In the genomic region with DNA sequence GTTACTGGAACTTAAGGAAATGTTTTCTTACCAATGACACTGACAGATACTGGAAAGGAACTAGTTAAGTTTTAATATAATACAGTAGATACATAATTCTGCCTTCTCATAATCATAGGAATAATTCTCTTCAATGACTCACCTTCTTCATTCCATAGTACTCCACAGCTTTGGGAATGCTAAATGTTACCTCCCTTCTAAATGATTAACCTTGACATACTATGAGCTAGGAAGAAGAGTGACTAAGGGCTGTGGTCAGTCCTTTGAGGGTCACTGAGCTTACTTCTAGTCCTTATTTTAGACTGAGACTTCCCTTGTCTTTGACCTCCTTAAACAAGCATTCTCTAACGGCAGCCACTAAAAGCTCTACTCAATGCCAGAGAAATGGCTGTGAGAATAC, we compare ENCODE assay signal across 13 cellular contexts.
DNase-seq lines count a peak whose midpoint lies in the region; ATAC-seq and TF ChIP-seq lines count a peak whose summit lies in the region.
"Had no signal": no experiment of that assay in that cellular context is flagged by ENCODE, and none has a peak within 500 bp of the region (broad histone marks: within the 10 kb centered on the region; RNA-seq: fewer than 3 reads in every experiment).

No MANE protein-coding gene starts in this region.

- intact Hi-C loops in PC-3 (cut with micrococcal nuclease) (no loop called here), natural killer cell (cut with micrococcal nuclease) (no loop called here)

- no peaks in the 10 kb centered on the region for H3K9me3 Mint-ChIP-seq in natural killer cell
- H3K9me3 Mint-ChIP-seq: stimulated activated naive CD8-positive, alpha-beta T cell treated with anti-CD3 and anti-CD28 coated beads, Interleukin-15, amount 100 ng/mL, for 72 hours had no signal

- TF ChIP-seq CTCF in PC-3 (conservative IDR thresholded peaks at IDR 0.05; ENCODE audit: low read depth, low read length) (no peak), omental fat pad (IDR thresholded peaks at IDR 0.05) (no peak), natural killer cell (IDR thresholded peaks at IDR 0.05) (no peak)

- H3K36me3 Mint-ChIP-seq in natural killer cell: no peaks in the 10 kb centered on the region

- H3K9me2 ChIP-seq in PC-3 (replicated peaks; ENCODE audit: low read length): no peaks in the 10 kb centered on the region

- H3K4me1 ChIP-seq in PC-3 (ENCODE audit: insufficient read depth, low read length): peaks cover 12% of the 10 kb centered on the region
- H3K4me1 ChIP-seq in effector memory CD4-positive, alpha-beta T cell (ENCODE audit: control insufficient read depth, insufficient read depth, low read length, poor library complexity, severe bottlenecking): no peaks in the 10 kb centered on the region
- H3K4me1 ChIP-seq: prostate gland had no signal

- H3K27ac ChIP-seq in PC-3 (ENCODE audit: low read length): peak overlapping the region; percentile 8
- no peak overlapping the region for H3K27ac ChIP-seq in effector memory CD4-positive, alpha-beta T cell (ENCODE audit: insufficient read depth, low read length, poor library complexity, severe bottlenecking)
- H3K27ac ChIP-seq: cardiac muscle cell, prostate gland had no signal

- H4K20me1 ChIP-seq in PC-3 (ENCODE audit: low read length): no peaks in the 10 kb centered on the region

- ATAC-seq in PC-3: peak; percentile 90
- ATAC-seq in omental fat pad (ENCODE audit: low FRiP score): peak; percentile 62
- ATAC-seq in natural killer cell: no peak
- ATAC-seq: stimulated activated naive CD8-positive, alpha-beta T cell treated with anti-CD3 and anti-CD28 coated beads, Interleukin-15, amount 100 ng/mL, for 72 hours had no signal

- no peak overlapping the region for H3K27ac Mint-ChIP-seq in natural killer cell
- H3K27ac Mint-ChIP-seq: stimulated activated naive CD8-positive, alpha-beta T cell treated with anti-CD3 and anti-CD28 coated beads, Interleukin-15, amount 100 ng/mL, for 72 hours had no signal

- H3K4me1 Mint-ChIP-seq in natural killer cell: peaks cover 24 to 29% of the 10 kb centered on the region in 2 donors

- no peaks in the 10 kb centered on the region for H3K27me3 Mint-ChIP-seq in natural killer cell (ENCODE audit: low read depth in 2 of 2)
- H3K27me3 Mint-ChIP-seq: stimulated activated naive CD8-positive, alpha-beta T cell treated with anti-CD3 and anti-CD28 coated beads, Interleukin-15, amount 100 ng/mL, for 72 hours had no signal

- H2AFZ ChIP-seq in PC-3 (ENCODE audit: low read length): no peak overlapping the region

- 0 out of 2 replicates have a peak overlapping the region, but pooled peaks have one; percentile 24 for H3K4me2 ChIP-seq in PC-3 (ENCODE audit: low read length)

- BruUV-seq in PC-3 (replicated peaks; lab: Mats Ljungman, UMichigan): no TSS peak

- no peaks in the 10 kb centered on the region for H3K9me3 ChIP-seq in PC-3 (ENCODE audit: low read length)
- H3K9me3 ChIP-seq in effector memory CD4-positive, alpha-beta T cell (ENCODE audit: control insufficient read depth, low read length): no peaks in the 10 kb centered on the region
- H3K9me3 ChIP-seq: prostate gland had no signal

- no peak overlapping the region for H3K4me3 Mint-ChIP-seq in natural killer cell
- H3K4me3 Mint-ChIP-seq: stimulated activated naive CD8-positive, alpha-beta T cell treated with anti-CD3 and anti-CD28 coated beads, Interleukin-15, amount 100 ng/mL, for 72 hours had no signal

- POLR2A ChIA-PET in PC-3 (lab: Charles Lee; ENCODE audit: unreplicated experiment): interaction anchor here (0.6 to 0.7 kb wide), 2 partner anchors 10 to 124 kb away, joined by 4 to 9 read pairs; no protein-coding TSS in a partner anchor

- no peak overlapping the region for H3K4me3 ChIP-seq in PC-3 (ENCODE audit: low read length)
- H3K4me3 ChIP-seq in effector memory CD4-positive, alpha-beta T cell (ENCODE audit: insufficient read depth, low read depth, low read length, poor library complexity, severe bottlenecking): no peak overlapping the region
- H3K4me3 ChIP-seq: cardiac muscle cell, prostate gland had no signal

- H3K36me3 ChIP-seq in PC-3 (ENCODE audit: low read depth, low read length): no peaks in the 10 kb centered on the region
- H3K36me3 ChIP-seq in effector memory CD4-positive, alpha-beta T cell (ENCODE audit: control insufficient read depth, insufficient read depth, low read length): no peaks in the 10 kb centered on the region
- H3K36me3 ChIP-seq: cardiac muscle cell, prostate gland had no signal

- no peaks in the 10 kb centered on the region for H3K79me2 ChIP-seq in PC-3 (ENCODE audit: low read length)

- DNase-seq in EL (peak; percentile 82), PC-3 (peak; percentile 68), dedifferentiated amniotic fluid mesenchymal stem cell (ENCODE audit: extremely low spot score) (peak; percentile 76), omental fat pad (ENCODE audit: low spot score) (no peak), ureter (ENCODE audit: low spot score) (no peak), natural killer cell (no peak), HuH-7.5 (ENCODE audit: low spot score) (no peak)
- DNase-seq in effector memory CD4-positive, alpha-beta T cell: no peak
- DNase-seq: activated CD4-positive, alpha-beta T cell treated with anti-CD3 and anti-CD28 coated beads, Interleukin-2, amount 50 U/mL, for 48 hours; C1 segment of cervical spinal cord; stimulated activated naive CD8-positive, alpha-beta T cell treated with anti-CD3 and anti-CD28 coated beads, Interleukin-15, amount 100 ng/mL, for 72 hours had no signal

- CTCF ChIA-PET in PC-3 (lab: Charles Lee): no interaction called here

- H3F3A ChIP-seq in PC-3 (ENCODE audit: low read length, unreplicated experiment): no peaks in the 10 kb centered on the region

- H3K27me3 ChIP-seq in PC-3 (ENCODE audit: low read length): no peaks in the 10 kb centered on the region
- H3K27me3 ChIP-seq in effector memory CD4-positive, alpha-beta T cell (replicated peaks; ENCODE audit: control insufficient read depth, insufficient read depth, low read length, poor library complexity, severe bottlenecking): no peaks in the 10 kb centered on the region
- H3K27me3 ChIP-seq: cardiac muscle cell had no signal

- H3K9ac ChIP-seq in PC-3 (ENCODE audit: low read length): no peak overlapping the region

Comparison
In these comparisons a context has a peak if more than half of its experiments do, and no peak if none do; other contexts are left out.
1. DNase-seq: peak in EL (single experiment), PC-3 (single experiment) and dedifferentiated amniotic fluid mesenchymal stem cell (single experiment); none in omental fat pad (single experiment), ureter (single experiment), natural killer cell (single experiment), effector memory CD4-positive, alpha-beta T cell (0 of 3) and HuH-7.5 (single experiment).
2. ATAC-seq: peak in PC-3 (single experiment) and omental fat pad (single experiment); none in natural killer cell (0 of 3).